26 cellular contexts compared by ENCODE assay signal in the genomic region with DNA sequence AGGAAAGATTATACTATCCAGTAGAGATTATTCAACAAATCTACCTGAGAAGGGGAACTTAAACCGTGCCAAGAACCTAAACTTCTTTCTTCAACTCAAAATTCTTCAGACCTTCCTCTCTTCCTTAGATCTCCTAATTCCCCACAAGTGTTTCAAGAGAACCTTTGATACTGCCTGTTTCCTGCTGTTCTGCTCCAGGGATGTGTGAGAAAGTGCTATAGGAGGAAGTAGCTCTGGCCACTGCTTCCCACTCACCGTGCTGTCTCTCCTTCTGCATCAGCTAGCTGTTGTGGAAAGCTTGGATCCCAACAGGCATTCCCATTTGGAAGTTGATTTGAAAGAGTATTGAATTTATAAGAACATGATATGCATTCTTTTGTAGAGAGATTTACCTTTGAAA. TPM values are rescaled to one million over a fixed set of nuclear protein-coding genes. Genes with fewer than 3 reads are reported as not detected.
A peak's percentile ranks its signal among the peaks of the same experiment; 100 is the strongest.
DNase-seq lines count a peak whose midpoint lies in the region; ATAC-seq, FAIRE-seq and TF ChIP-seq lines count a peak whose summit lies in the region.
"Had no signal": no experiment of that assay in that cellular context is flagged by ENCODE, and none has a peak within 500 bp of the region (broad histone marks: within the 10 kb centered on the region; RNA-seq: fewer than 3 reads in every experiment).

No MANE protein-coding gene starts in this region.

- no peaks in the 10 kb centered on the region for H3K36me3 Mint-ChIP-seq in Caco-2 (ENCODE audit: insufficient read depth, unreplicated experiment)
- H3K36me3 Mint-ChIP-seq: CD4-positive, alpha-beta memory T cell had no signal

- RAD21 ChIA-PET in HCT116 (lab: Charles Lee; ENCODE audit: low non-redundant PET in 1 of 2, low total read pairs in 2 of 2, uncharacterized antibody in 2 of 2, unreplicated experiment in 2 of 2): no interaction called here

- FAIRE-seq in A549 (lab: Jason Lieb, UNC): no peak
- FAIRE-seq: A204.1, GM18507 had no signal

- H3K4me2 ChIP-seq in A549 (peak overlapping the region; percentile 58; the same call in 1 of the 3 replicates), HCT116 (ENCODE audit: low read length) (peak overlapping the region; percentile 36)
- H3K4me2 ChIP-seq: BLaER1 treated with 17β-estradiol and CSF1 and Interleukin-3, amounts not matched to agents 10 nM and 100 nM had no signal

- no peak overlapping the region for H3K4me3 Mint-ChIP-seq in Caco-2 (ENCODE audit: unreplicated experiment)
- H3K4me3 Mint-ChIP-seq: CD4-positive, alpha-beta memory T cell; T-helper 1 cell treated with Interleukin-12 subunit alpha and Interleukin-12 subunit beta and Interleukin-4 antibody, amounts not matched to agents 30 μg/mL and 1 μg/mL, for 36 hours had no signal

- intact Hi-C loops in HCT116 (cut with micrococcal nuclease) (no loop called here), left colon (cut with DNase I, micrococcal nuclease) (no loop called here), Caco-2 (cut with micrococcal nuclease; ENCODE audit: unreplicated experiment) (no loop called here)

- 80% methylated on average over 2 of the region's 2 CpGs for WGBS in A549 (ENCODE audit: missing lambda C conversion rate)

- TF ChIP-seq POLR2A in A549 (IDR thresholded peaks at IDR 0.05; ENCODE audit: low read length) (no peak), HCT116 (IDR thresholded peaks at IDR 0.05; ENCODE audit: borderline replicate concordance, extremely low read depth, insufficient read depth, insufficient read length) (no peak)

- no peak for TF ChIP-seq RAD21 in A549 (conservative IDR thresholded peaks at IDR 0.05 in 1 of 2, IDR thresholded peaks at IDR 0.05 in 1 of 2)
- no peak for TF ChIP-seq RAD21 in HCT116 (IDR thresholded peaks at IDR 0.05; ENCODE audit: low read depth)

- no peaks in the 10 kb centered on the region for H3K79me2 ChIP-seq in HCT116 (ENCODE audit: insufficient read depth, low read length)

- H3K9me3 ChIP-seq in A549 (no peaks in the 10 kb centered on the region), HCT116 (ENCODE audit: control insufficient read depth in 1 of 2, insufficient read depth in 1 of 2, low read depth in 1 of 2, low read length in 2 of 2) (no peaks in the 10 kb centered on the region), WERI-Rb-1 (ENCODE audit: severe bottlenecking) (no peaks in the 10 kb centered on the region), Caco-2 (no peaks in the 10 kb centered on the region)
- H3K9me3 ChIP-seq: BLaER1 treated with 17β-estradiol and CSF1 and Interleukin-3, amounts not matched to agents 10 nM and 100 nM had no signal

- CTCF ChIA-PET in A549 (lab: Yijun Ruan, JAX) (interaction anchor here (1.2 to 1.4 kb wide), 2 partner anchors 201 to 326 kb away, joined by 3 to 6 read pairs; no protein-coding TSS in a partner anchor), HCT116 (lab: Charles Lee) (interaction anchor here (1.1 kb wide), 1 partner anchor 215 kb away, joined by 4 read pairs; no protein-coding TSS in a partner anchor), Caco-2 (lab: Charles Lee) (no interaction called here)

- no peaks in the 10 kb centered on the region for H3K9me3 Mint-ChIP-seq in Caco-2 (ENCODE audit: unreplicated experiment)
- H3K9me3 Mint-ChIP-seq: CD4-positive, alpha-beta memory T cell; T-helper 1 cell treated with Interleukin-12 subunit alpha and Interleukin-12 subunit beta and Interleukin-4 antibody, amounts not matched to agents 30 μg/mL and 1 μg/mL, for 36 hours had no signal

- ATAC-seq in A549: no peak
- no peak for ATAC-seq in HCT116
- ATAC-seq in left colon: peak; percentile 27
- no peak for ATAC-seq in GM18519 (IDR thresholded peaks at IDR 0.05; ENCODE audit: low FRiP score, unreplicated experiment)
- ATAC-seq: K562 had no signal

- no peak overlapping the region for H3K27ac ChIP-seq in A549
- H3K27ac ChIP-seq in HCT116 (ENCODE audit: low read depth, low read length): no peak overlapping the region
- H3K27ac ChIP-seq in WERI-Rb-1: no peak overlapping the region
- H3K27ac ChIP-seq: BLaER1 treated with 17β-estradiol and CSF1 and Interleukin-3, amounts not matched to agents 10 nM and 100 nM; Peyer's patch had no signal

- TF ChIP-seq CTCF in A549 (IDR thresholded peaks at IDR 0.05) (no peak), HCT116 (IDR thresholded peaks at IDR 0.05 in 2 of 3, conservative IDR thresholded peaks at IDR 0.05 in 1 of 3; ENCODE audit: borderline replicate concordance in 1 of 3, insufficient read depth in 1 of 3, low read depth in 2 of 3, low read length in 2 of 3) (no peak), WERI-Rb-1 (IDR thresholded peaks at IDR 0.05; ENCODE audit: low read depth, low read length) (0 out of 2 replicates have a peak, but pooled peaks have one; percentile 3), Caco-2 (IDR thresholded peaks at IDR 0.05; ENCODE audit: insufficient read depth in 1 of 2, low read depth in 1 of 2, low read length in 1 of 2, severe bottlenecking in 1 of 2, unreplicated experiment in 1 of 2) (no peak)

- H3K9ac ChIP-seq in HCT116 (ENCODE audit: low read length): no peak overlapping the region
- H3K9ac ChIP-seq: BLaER1 treated with 17β-estradiol and CSF1 and Interleukin-3, amounts not matched to agents 10 nM and 100 nM had no signal

- BruUV-seq in HCT116 (replicated peaks; lab: Mats Ljungman, UMichigan) (no TSS peak), Caco-2 (replicated peaks; lab: Mats Ljungman, UMichigan) (no TSS peak)

- DNase-seq in A549 (ENCODE audit: low read depth in 1 of 2, low spot score in 1 of 2) (no peak), HCT116 (ENCODE audit: low read depth, low spot score) (no peak), WERI-Rb-1 (no peak), left colon (no peak), NCI-H82 treated with DMSO at 0.1 percent for 48 hours (lab: John Stamatoyannopoulos, UW; ENCODE audit: unreplicated experiment) (no peak), NCI-H226 (no peak), Caco-2 (no peak)
- DNase-seq: DMS 273 treated with DMSO at 0.1 percent for 48 hours, DND-41, NCI-H1092 treated with DMSO at 0.1 percent for 48 hours, NCI-H1436, NCI-H187, NCI-H2081 treated with DMSO at 0.1 percent for 48 hours, NCI-H2171 treated with DMSO at 0.1 percent for 48 hours, NCI-H446, NCI-H524 treated with DMSO at 0.1 percent for 48 hours, Peyer's patch, SHP77 treated with DMSO at 0.1 percent for 48 hours had no signal

- no peaks in the 10 kb centered on the region for H3K36me3 ChIP-seq in HCT116 (ENCODE audit: control insufficient read depth in 1 of 2, insufficient read depth in 2 of 2, low read length in 2 of 2)
- H3K36me3 ChIP-seq in WERI-Rb-1: no peaks in the 10 kb centered on the region
- no peaks in the 10 kb centered on the region for H3K36me3 ChIP-seq in Caco-2 (ENCODE audit: control insufficient read depth, insufficient read depth, low read length)
- H3K36me3 ChIP-seq: BLaER1 treated with 17β-estradiol and CSF1 and Interleukin-3, amounts not matched to agents 10 nM and 100 nM; Peyer's patch had no signal

- no peak for TF ChIP-seq EP300 in A549 (IDR thresholded peaks at IDR 0.05)

- no peaks in the 10 kb centered on the region for H3K9me2 ChIP-seq in HCT116 (ENCODE audit: insufficient read depth)

- peak overlapping the region; percentile 96 for H2AFZ ChIP-seq in HCT116 (ENCODE audit: low read depth, low read length, poor library complexity, severe bottlenecking)

- POLR2A ChIA-PET in A549 (lab: Yijun Ruan, JAX) (no interaction called here), HCT116 (lab: Charles Lee) (no interaction called here), Caco-2 (lab: Charles Lee) (no interaction called here)

- no peak overlapping the region for H3K27ac Mint-ChIP-seq in Caco-2 (ENCODE audit: unreplicated experiment)
- H3K27ac Mint-ChIP-seq: T-helper 1 cell treated with Interleukin-12 subunit alpha and Interleukin-12 subunit beta and Interleukin-4 antibody, amounts not matched to agents 30 μg/mL and 1 μg/mL, for 36 hours had no signal

- no peaks in the 10 kb centered on the region for H4K20me1 ChIP-seq in HCT116 (ENCODE audit: insufficient read depth)

- H3K4me3 ChIP-seq in A549 (no peak overlapping the region), HCT116 (replicated peaks in 1 of 2; ENCODE audit: low read depth in 1 of 2, low read length in 2 of 2) (no peak overlapping the region), WERI-Rb-1 (ENCODE audit: low read depth, low read length) (no peak overlapping the region), Caco-2 (ENCODE audit: low read depth, low read length) (no peak overlapping the region)
- H3K4me3 ChIP-seq: BLaER1 treated with 17β-estradiol and CSF1 and Interleukin-3, amounts not matched to agents 10 nM and 100 nM; K562; Peyer's patch had no signal

- no peaks in the 10 kb centered on the region for H3K4me1 Mint-ChIP-seq in Caco-2 (ENCODE audit: low read depth, unreplicated experiment)

- H3K4me1 ChIP-seq in A549 (0 out of 3 replicates have a peak, but pooled peaks cover 4% of the 10 kb centered on the region), HCT116 (ENCODE audit: control insufficient read depth in 1 of 2, insufficient read depth in 2 of 2, low read length in 2 of 2) (peaks cover 14 to 22% of the 10 kb centered on the region in 2 experiments; a peak in 3 of 4 replicates), Caco-2 (no peaks in the 10 kb centered on the region)

- H3K27me3 ChIP-seq in HCT116 (ENCODE audit: insufficient read depth, low read length) (no peaks in the 10 kb centered on the region), WERI-Rb-1 (ENCODE audit: insufficient read depth, low read depth, severe bottlenecking) (no peaks in the 10 kb centered on the region), Caco-2 (replicated peaks; ENCODE audit: control insufficient read depth, insufficient read depth, low read length) (no peaks in the 10 kb centered on the region)
- H3K27me3 ChIP-seq: Peyer's patch had no signal

- peaks cover 5% of the 10 kb centered on the region for H3K27me3 Mint-ChIP-seq in Caco-2 (ENCODE audit: insufficient read depth, unreplicated experiment)

TF ChIP-seq in HCT116, 20 proteins besides CTCF, POLR2A, EP300 and RAD21 (continues in another document):
- TF ChIP-seq FOSL1 (IDR thresholded peaks at IDR 0.05; ENCODE audit: low read depth): no peak

RNA-seq across cellular contexts. Expression of gene NOS1AP, which starts 4.5 kb away (rescaled TPM):
- polyA plus RNA-seq in A549 (2011; rRNA removed) (0.13 and 0.17 TPM in 2 replicates), A549 (2017; fragmentation: RNase III; extraction: RNeasy Plus Mini Kit Qiagen cat#74134 plus additional on column Dnase treatment) (0.25 to 0.34 TPM (median 0.25 TPM) in 3 replicates)
- 0.13 and 0.31 TPM in 2 replicates for polyA plus RNA-seq in A549 (2012; cell fraction: cytosol; rRNA removed)
- 0.28 and 0.74 TPM in 2 replicates for polyA plus RNA-seq in A549 (2012; cell fraction: nucleus; rRNA removed)
- 0.17 and 0.34 TPM in 2 replicates for polyA minus RNA-seq in A549 (2011; rRNA and poly(A)+ RNA removed)
- total RNA-seq in HCT116 (2021; ENCODE audit: unreplicated experiment) (5.3 TPM), left colon (10 to 100 TPM; 11.3 to 14.4 TPM), Caco-2 (2022) (5.5 and 6.1 TPM in 2 replicates)
- 4.7 and 4.8 TPM in 2 replicates for polyA plus RNA-seq in HCT116 (2012)
- total RNA-seq: CD4-positive, alpha-beta memory T cell; OCI-LY7 had no signal
- polyA plus RNA-seq: CD4-positive, alpha-beta memory T cell had no signal

RNA-seq across cellular contexts. Expression of gene OLFML2B, which starts 41.3 kb away (rescaled TPM):
- polyA plus RNA-seq in A549 (2011; rRNA removed): 0.10 and 0.21 TPM in 2 replicates
- polyA plus RNA-seq in A549 (2012; cell fraction: cytosol; rRNA removed): 0.16 and 0.17 TPM in 2 replicates
- polyA plus RNA-seq in A549 (2012; cell fraction: nucleus; rRNA removed): 0.51 and 0.54 TPM in 2 replicates
- polyA plus RNA-seq in A549 (2017; fragmentation: RNase III; extraction: RNeasy Plus Mini Kit Qiagen cat#74134 plus additional on column Dnase treatment): 0.45 to 0.79 TPM (median 0.75 TPM) in 3 replicates
- 0.39 and 0.41 TPM in 2 replicates for polyA minus RNA-seq in A549 (2011; rRNA and poly(A)+ RNA removed)
- total RNA-seq in HCT116 (2021; ENCODE audit: unreplicated experiment): 1.3 TPM
- 1.4 and 1.5 TPM in 2 replicates for polyA plus RNA-seq in HCT116 (2012)
- total RNA-seq in left colon: 1 to 10 TPM; 1.1 to 4.3 TPM
- total RNA-seq in Caco-2 (2022): 0.43 and 0.56 TPM in 2 replicates
- total RNA-seq: K562, OCI-LY7 had no signal
- polyA plus RNA-seq: CD4-positive, alpha-beta memory T cell; K562 had no signal
